Comparison of ENCODE assay signal across 19 cellular contexts in genomic region chr6:29218056-29218455, GRCh38. TPM values are rescaled to one million over a fixed set of nuclear protein-coding genes. Genes with fewer than 3 reads are reported as not detected.
"Had no signal": no experiment of that assay in that cellular context is flagged by ENCODE, and none has a peak within 500 bp of the region (broad histone marks: within the 10 kb centered on the region; RNA-seq: fewer than 3 reads in every experiment).

No MANE protein-coding gene starts in this region.

RNA-seq across cellular contexts. Expression of gene OR2J2, which starts 47.3 kb away (rescaled TPM):
- total RNA-seq: activated naive CD4-positive, alpha-beta T cell treated with anti-CD3 and anti-CD28 coated beads for 36 hours; activated naive CD4-positive, alpha-beta T cell treated with anti-CD3 and anti-CD28 coated beads, Interleukin-2, amount 50 U/mL, for 72 hours; activated naive CD8-positive, alpha-beta T cell treated with anti-CD3 and anti-CD28 coated beads for 36 hours; activated naive CD8-positive, alpha-beta T cell treated with anti-CD3 and anti-CD28 coated beads, Interleukin-2, amount 10 ng/mL, durations not matched to agents 7 days and 5 days; activated T-cell treated with anti-CD3 and anti-CD28 coated beads, Interleukin-2, amount 50 U/mL, for 4 hours; activated T-cell treated with anti-CD3 and anti-CD28 coated beads, Interleukin-2, amount 50 U/mL, for 72 hours; activated T-helper 1 cell treated with anti-CD3 and anti-CD28 coated beads, Interleukin-12 subunit alpha, Interleukin-12 subunit beta, Interleukin-2, Interleukin-4 antibody, amounts not matched to agents 30 ng/mL and 10 ng/mL and 1 ng/mL, durations not matched to agents 14 hours and 24 hours and 36 hours; activated T-helper 17 cell treated with anti-CD3 and anti-CD28 coated beads, Interleukin-2, amount 50 U/mL, for 72 hours; activated T-helper 2 cell treated with anti-CD3 and anti-CD28 coated beads, Interferon-gamma antibody, Interleukin-2, Interleukin-4, amounts not matched to agents 10 μg/mL and 5 μg/mL and 100 μg/mL, durations not matched to agents 14 hours and 24 hours and 36 hours; adrenal gland; aorta; ascending aorta; astrocyte; body of pancreas; breast epithelium; bronchial epithelial cell; cardiac muscle cell; cardiac septum had no signal
- polyA plus RNA-seq: adipose tissue, adrenal gland, aorta, cardiac muscle cell had no signal
